In the genomic region with DNA sequence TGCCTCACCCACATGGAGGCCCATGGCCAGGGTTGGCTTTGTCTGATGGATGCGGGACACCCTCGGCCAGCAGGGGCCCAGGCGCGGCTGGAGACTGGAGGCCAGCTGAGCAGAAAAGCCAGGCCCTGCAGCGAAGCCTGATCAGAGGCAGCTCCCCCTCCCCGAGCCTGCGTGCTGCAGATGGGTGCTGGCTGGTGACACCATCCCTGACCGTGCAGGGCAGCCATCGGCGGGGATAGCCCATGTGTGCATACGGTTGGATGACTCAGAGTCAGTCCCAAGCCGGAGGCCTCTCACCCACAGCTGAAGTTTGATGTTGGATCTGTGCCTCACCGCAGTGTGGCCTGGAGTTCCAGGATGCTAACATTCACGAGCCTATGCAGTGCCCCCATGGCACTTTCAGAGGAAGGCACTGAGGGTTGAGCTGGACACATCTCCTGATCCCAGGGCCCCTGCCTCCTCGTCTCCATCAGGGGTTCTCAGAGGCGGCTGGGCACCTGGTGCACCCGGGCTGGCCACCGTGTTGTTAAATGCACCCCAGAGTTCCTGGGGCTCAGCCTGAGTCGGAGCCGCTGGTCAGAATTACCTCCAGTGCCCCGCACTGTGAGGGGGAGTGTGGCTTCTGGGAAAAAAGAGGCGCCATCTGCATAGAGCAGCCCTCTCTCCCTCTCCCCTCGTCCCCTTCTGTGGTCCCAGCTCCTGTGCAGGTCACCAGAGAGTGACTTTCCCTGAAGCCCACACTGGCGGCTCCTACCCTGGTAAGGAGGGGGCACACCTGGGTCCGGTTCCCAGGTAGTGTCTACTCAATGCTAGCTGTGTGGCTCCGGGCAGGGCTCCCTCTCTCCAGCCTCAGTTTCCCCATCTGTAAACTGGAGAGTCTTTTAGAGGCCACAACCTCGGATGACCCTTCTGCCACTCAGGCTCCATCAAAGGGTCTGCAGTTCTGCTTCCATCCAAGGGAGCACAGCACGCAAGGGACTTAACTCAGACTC, we compare ENCODE assay signal across 20 cellular contexts. TPM values are rescaled to one million over a fixed set of nuclear protein-coding genes. Genes with fewer than 3 reads are reported as not detected.
A peak's percentile ranks its signal among the peaks of the same experiment; 100 is the strongest.
DNase-seq lines count a peak whose midpoint lies in the region; ATAC-seq and TF ChIP-seq lines count a peak whose summit lies in the region.
"Had no signal": no experiment of that assay in that cellular context is flagged by ENCODE, and none has a peak within 500 bp of the region (broad histone marks: within the 10 kb centered on the region; RNA-seq: fewer than 3 reads in every experiment).

No MANE protein-coding gene starts in this region.

- H4K91ac ChIP-seq in IMR-90 (ENCODE audit: insufficient read depth, low read depth, low read length): no peak overlapping the region

- WGBS in IMR-90 (ENCODE audit: extremely low coverage in 2 of 2, insufficient read length in 1 of 2), 2 experiments: 73% methylated on average over 11 of the region's 28 CpGs; no CpG with 5 or more reads in 1 of the 2 experiments
- WGBS in SK-N-SH (ENCODE audit: low lambda C conversion rate): 79% methylated on average over 10 of the region's 28 CpGs
- WGBS in mammary epithelial cell (ENCODE audit: low coverage, missing lambda C conversion rate): 80% methylated on average over 23 of the region's 28 CpGs

- no peaks in the 10 kb centered on the region for H3K79me1 ChIP-seq in IMR-90 (ENCODE audit: low read depth in 1 of 2, low read length in 2 of 2)

- no peak overlapping the region for H3K18ac ChIP-seq in IMR-90 (ENCODE audit: low read depth, low read length)

- H3K9me3 ChIP-seq in BE2C (no peaks in the 10 kb centered on the region), IMR-90 (ENCODE audit: control insufficient read depth, insufficient read depth, low read length) (no peaks in the 10 kb centered on the region), SK-N-SH (no peaks in the 10 kb centered on the region), mammary epithelial cell (replicated peaks; ENCODE audit: insufficient read depth, low read length) (no peaks in the 10 kb centered on the region)
- H3K9me3 ChIP-seq: esophagus muscularis mucosa, tibial artery had no signal

- H3K9me3 Mint-ChIP-seq in stimulated activated memory B cell treated with anti-CD40 and anti-IgM and Interleukin-4, amounts not matched to agents 10 μg/mL and 1 μg/mL and 100 μg/mL, for 72 hours: no peaks in the 10 kb centered on the region
- H3K9me3 Mint-ChIP-seq: activated CD4-positive, alpha-beta T cell treated with anti-CD3 and anti-CD28 coated beads, Interleukin-2, amount 10 ng/mL, durations not matched to agents 24 days and 14 days had no signal

- no peaks in the 10 kb centered on the region for H3K27me3 ChIP-seq in BE2C
- H3K27me3 ChIP-seq in IMR-90 (ENCODE audit: control insufficient read depth, insufficient read depth, low read length): peaks cover 38% of the 10 kb centered on the region
- H3K27me3 ChIP-seq in SK-N-SH (ENCODE audit: insufficient read depth): no peaks in the 10 kb centered on the region; the same call in 1 of the 2 replicates
- peaks cover 5% of the 10 kb centered on the region for H3K27me3 ChIP-seq in mammary epithelial cell (ENCODE audit: insufficient read depth, low read length)

- H3K27ac ChIP-seq in IMR-90 (ENCODE audit: insufficient read depth, low read length) (no peak overlapping the region), SK-N-SH (ENCODE audit: low read depth in 2 of 2, low read length in 1 of 2) (no peak overlapping the region), mammary epithelial cell (ENCODE audit: insufficient read depth, low read depth, low read length) (no peak overlapping the region)
- H3K27ac ChIP-seq: esophagus muscularis mucosa, tibial artery had no signal

- TF ChIP-seq EP300 in SK-N-SH (IDR thresholded peaks at IDR 0.05; ENCODE audit: borderline replicate concordance in 1 of 2, low read depth in 1 of 2, low read length in 1 of 2): no peak

- no peak overlapping the region for H2BK15ac ChIP-seq in IMR-90 (ENCODE audit: low read depth, low read length)

- H3K79me2 ChIP-seq in SK-N-SH (ENCODE audit: insufficient read depth) (no peaks in the 10 kb centered on the region), mammary epithelial cell (ENCODE audit: insufficient read depth, low read length) (no peaks in the 10 kb centered on the region)

- H3F3A ChIP-seq in SK-N-SH (replicated peaks; ENCODE audit: insufficient read depth): no peaks in the 10 kb centered on the region

- H3K36me3 ChIP-seq in BE2C: no peaks in the 10 kb centered on the region
- H3K36me3 ChIP-seq in IMR-90 (ENCODE audit: control insufficient read depth, insufficient read depth, low read length): no peaks in the 10 kb centered on the region
- no peaks in the 10 kb centered on the region for H3K36me3 ChIP-seq in SK-N-SH (replicated peaks in 1 of 2; ENCODE audit: control insufficient read depth in 1 of 2, insufficient read depth in 2 of 2, low read length in 1 of 2)
- H3K36me3 ChIP-seq in mammary epithelial cell (ENCODE audit: insufficient read depth, low read length): no peaks in the 10 kb centered on the region
- H3K36me3 ChIP-seq: esophagus muscularis mucosa, tibial artery had no signal

- H4K20me1 ChIP-seq in IMR-90 (ENCODE audit: insufficient read depth, low read length): no peaks in the 10 kb centered on the region
- no peaks in the 10 kb centered on the region for H4K20me1 ChIP-seq in SK-N-SH (ENCODE audit: insufficient read depth)
- H4K20me1 ChIP-seq in mammary epithelial cell (ENCODE audit: insufficient read depth, low read length): no peaks in the 10 kb centered on the region

- POLR2A ChIA-PET in IMR-90 (lab: Charles Lee; ENCODE audit: unreplicated experiment) (no interaction called here), SK-N-SH (lab: Yijun Ruan, JAX) (interaction anchor here (0.9 kb wide), 1 partner anchor 236 kb away, joined by 4 read pairs; no protein-coding TSS in a partner anchor)

- no peak for ATAC-seq in IMR-90 (ENCODE audit: low read depth)
- no peak for ATAC-seq in stimulated activated memory B cell treated with anti-CD40 and anti-IgM and Interleukin-4, amounts not matched to agents 10 μg/mL and 1 μg/mL and 100 μg/mL, for 72 hours

- no peak overlapping the region for H3K4me3 ChIP-seq in BE2C (ENCODE audit: low read depth, low read length)
- H3K4me3 ChIP-seq in IMR-90 (ENCODE audit: insufficient read depth, low read depth, low read length): no peak overlapping the region
- H3K4me3 ChIP-seq in cardiac fibroblast (replicated peaks in 1 of 2; ENCODE audit: low read depth in 2 of 2, low read length in 2 of 2): no peak overlapping the region
- no peak overlapping the region for H3K4me3 ChIP-seq in SK-N-SH (ENCODE audit: low read depth in 2 of 2, low read length in 1 of 2)
- H3K4me3 ChIP-seq in mammary epithelial cell (replicated peaks in 1 of 3; ENCODE audit: insufficient read depth in 1 of 3, low read depth in 2 of 3, low read length in 3 of 3): no peak overlapping the region
- H3K4me3 ChIP-seq: esophagus muscularis mucosa, tibial artery had no signal

- no peak overlapping the region for H3K14ac ChIP-seq in IMR-90 (replicated peaks; ENCODE audit: low read depth, low read length)

- no peak overlapping the region for H2BK5ac ChIP-seq in IMR-90 (ENCODE audit: low read depth, low read length, poor library complexity, severe bottlenecking)

- no peak overlapping the region for H3K23ac ChIP-seq in IMR-90 (ENCODE audit: low read depth, low read length)

- intact Hi-C loops in IMR-90 (cut with micrococcal nuclease): loop anchor here (1.0 kb wide), 2 partner anchors 29 to 325 kb away; no protein-coding TSS in a partner anchor
- intact Hi-C loops in posterior vena cava (cut with DNase I): no loop called here
- intact Hi-C loops in mammary epithelial cell (cut with micrococcal nuclease): loop anchor here (1.0 to 5.0 kb wide), 5 partner anchors 29 to 779 kb away; a partner anchor contains a TSS

- H3K36me3 Mint-ChIP-seq in stimulated activated memory B cell treated with anti-CD40 and anti-IgM and Interleukin-4, amounts not matched to agents 10 μg/mL and 1 μg/mL and 100 μg/mL, for 72 hours: no peaks in the 10 kb centered on the region
- H3K36me3 Mint-ChIP-seq: brain; CD4-positive, CD25-positive, alpha-beta regulatory T cell had no signal

- H2BK120ac ChIP-seq in IMR-90 (ENCODE audit: low read depth, low read length): no peak overlapping the region

- H3K56ac ChIP-seq in IMR-90 (ENCODE audit: extremely low read depth, insufficient read depth, low read length): no peak overlapping the region

- no peaks in the 10 kb centered on the region for H3K9me2 ChIP-seq in SK-N-SH

- no peak overlapping the region for H3K9ac ChIP-seq in IMR-90 (ENCODE audit: low read depth, low read length)
- no peak overlapping the region for H3K9ac ChIP-seq in SK-N-SH
- no peak overlapping the region for H3K9ac ChIP-seq in mammary epithelial cell (ENCODE audit: insufficient read depth, low read length)

- H3K4me1 ChIP-seq in BE2C (peaks cover 5% of the 10 kb centered on the region), IMR-90 (ENCODE audit: control insufficient read depth, insufficient read depth, low read length) (peaks cover 6% of the 10 kb centered on the region; the same call in 1 of the 2 replicates), SK-N-SH (ENCODE audit: control insufficient read depth in 1 of 2, insufficient read depth in 2 of 2, low read depth in 1 of 2, low read length in 1 of 2) (peaks cover 0 to 19% of the 10 kb centered on the region in 2 experiments; a peak in 1 of 4 replicates), mammary epithelial cell (ENCODE audit: insufficient read depth, low read length) (no peaks in the 10 kb centered on the region)
- H3K4me1 ChIP-seq: tibial artery had no signal

- peak; percentile 35 for DNase-seq in BE2C
- DNase-seq in IMR-90: peak; percentile 41
- DNase-seq in cardiac fibroblast (ENCODE audit: low read depth in 2 of 2): peak; percentile 9 to 17
- DNase-seq in posterior vena cava (ENCODE audit: low spot score): peak; percentile 77
- DNase-seq in SK-N-SH: no peak
- no peak for DNase-seq in mammary epithelial cell
- DNase-seq in AG08396 (ENCODE audit: low spot score): no peak
- DNase-seq: effector CD8-positive, alpha-beta T cell; GF-D8; Right ventricle myocardium superior; stimulated activated CD4-positive, alpha-beta T cell treated with anti-CD3 and anti-CD28 coated beads, Interleukin-4, amount 100 ng/mL, for 1 hour; tibial artery had no signal

- H3K4ac ChIP-seq in IMR-90 (ENCODE audit: low read depth, low read length): no peak overlapping the region

- no peaks in the 10 kb centered on the region for H3K9me1 ChIP-seq in IMR-90 (ENCODE audit: insufficient read depth, low read length)

- no peak for TF ChIP-seq RAD21 in IMR-90 (IDR thresholded peaks at IDR 0.05; ENCODE audit: low read length)
- TF ChIP-seq RAD21 in SK-N-SH (IDR thresholded peaks at IDR 0.05; ENCODE audit: low read length): no peak

- in situ Hi-C loops in IMR-90 (cut with MboI; ENCODE audit: low sequenced_read_pairs): loop anchor here (10.0 kb wide), 1 partner anchor 335 kb away; no protein-coding TSS in a partner anchor
- in situ Hi-C loops in mammary epithelial cell (cut with MboI; ENCODE audit: low sequenced_read_pairs in 2 of 2): loop anchor here (25.0 kb wide), 1 partner anchor 327 kb away; no protein-coding TSS in a partner anchor

- no peak overlapping the region for H3K4me3 Mint-ChIP-seq in stimulated activated memory B cell treated with anti-CD40 and anti-IgM and Interleukin-4, amounts not matched to agents 10 μg/mL and 1 μg/mL and 100 μg/mL, for 72 hours
- H3K4me3 Mint-ChIP-seq: activated CD4-positive, alpha-beta T cell treated with anti-CD3 and anti-CD28 coated beads, Interleukin-2, amount 10 ng/mL, durations not matched to agents 24 days and 14 days; brain; CD4-positive, CD25-positive, alpha-beta regulatory T cell had no signal

- H2AFZ ChIP-seq in IMR-90 (replicated peaks; ENCODE audit: low read length, poor library complexity) (no peak overlapping the region), SK-N-SH (ENCODE audit: low read depth) (no peak overlapping the region), mammary epithelial cell (ENCODE audit: low read depth, low read length) (no peak overlapping the region)

- CTCF ChIA-PET in IMR-90 (lab: Yijun Ruan, JAX) (interaction anchor here (0.9 to 1.4 kb wide), 5 partner anchors 13 to 778 kb away, joined by 3 to 8 read pairs (median 4); no protein-coding TSS in a partner anchor), SK-N-SH (lab: Yijun Ruan, JAX) (interaction anchor here (0.6 to 5.4 kb wide), 50 partner anchors 10 to 826 kb away, joined by 3 to 71 read pairs (median 5); a partner anchor contains a TSS), mammary epithelial cell (lab: Charles Lee; ENCODE audit: low non-redundant PET) (interaction anchor here (0.5 to 1.4 kb wide), 2 partner anchors 224 to 326 kb away, joined by 5 to 13 read pairs; no protein-coding TSS in a partner anchor)

- no peak overlapping the region for H2BK20ac ChIP-seq in IMR-90 (ENCODE audit: low read depth, low read length)

- dilution Hi-C loops in IMR-90 (cut with HindIII; ENCODE audit: low sequenced_read_pairs, unreplicated experiment) (no loop called here), mammary epithelial cell (cut with HindIII; ENCODE audit: low sequenced_read_pairs) (no loop called here)

- no peak overlapping the region for H4K5ac ChIP-seq in IMR-90 (ENCODE audit: low read depth, low read length)

- no peak overlapping the region for H3K27ac Mint-ChIP-seq in stimulated activated memory B cell treated with anti-CD40 and anti-IgM and Interleukin-4, amounts not matched to agents 10 μg/mL and 1 μg/mL and 100 μg/mL, for 72 hours
- H3K27ac Mint-ChIP-seq: activated CD4-positive, alpha-beta T cell treated with anti-CD3 and anti-CD28 coated beads, Interleukin-2, amount 10 ng/mL, durations not matched to agents 24 days and 14 days; activated T-helper 2 cell treated with anti-CD3 and anti-CD28 coated beads, Interferon-gamma antibody, Interleukin-2, Interleukin-4, amounts not matched to agents 10 μg/mL and 5 μg/mL and 100 μg/mL, durations not matched to agents 14 hours and 24 hours and 36 hours; CD4-positive, CD25-positive, alpha-beta regulatory T cell had no signal

- no peak overlapping the region for H2AK9ac ChIP-seq in IMR-90 (replicated peaks; ENCODE audit: low read depth, low read length, poor library complexity)

- H4K8ac ChIP-seq in IMR-90 (ENCODE audit: low read depth in 2 of 2, low read length in 2 of 2): no peak overlapping the region

- TF ChIP-seq CTCF in BE2C (IDR thresholded peaks at IDR 0.05; ENCODE audit: low read depth, low read length) (no peak), IMR-90 (conservative IDR thresholded peaks at IDR 0.05; ENCODE audit: low read depth, low read length) (no peak), cardiac fibroblast (IDR thresholded peaks at IDR 0.05; ENCODE audit: low read depth, low read length) (no peak), SK-N-SH (IDR thresholded peaks at IDR 0.05) (no peak), mammary epithelial cell (conservative IDR thresholded peaks at IDR 0.05 in 1 of 2, IDR thresholded peaks at IDR 0.05 in 1 of 2; ENCODE audit: extremely low read depth in 1 of 2, insufficient read depth in 1 of 2, low read depth in 1 of 2, low read length in 2 of 2) (no peak)

- peaks cover 45% of the 10 kb centered on the region for H3K27me3 Mint-ChIP-seq in stimulated activated memory B cell treated with anti-CD40 and anti-IgM and Interleukin-4, amounts not matched to agents 10 μg/mL and 1 μg/mL and 100 μg/mL, for 72 hours

- H3K4me1 Mint-ChIP-seq in stimulated activated memory B cell treated with anti-CD40 and anti-IgM and Interleukin-4, amounts not matched to agents 10 μg/mL and 1 μg/mL and 100 μg/mL, for 72 hours: no peaks in the 10 kb centered on the region
- H3K4me1 Mint-ChIP-seq: activated CD4-positive, alpha-beta T cell treated with anti-CD3 and anti-CD28 coated beads, Interleukin-2, amount 10 ng/mL, durations not matched to agents 24 days and 14 days; CD4-positive, CD25-positive, alpha-beta regulatory T cell had no signal

- no peak overlapping the region for H2AK5ac ChIP-seq in IMR-90 (ENCODE audit: low read depth, low read length)

- TF ChIP-seq POLR2A in IMR-90 (IDR thresholded peaks at IDR 0.05; ENCODE audit: low read depth, low read length): no peak

- BruUV-seq in IMR-90 (replicated peaks; lab: Mats Ljungman, UMichigan): no TSS peak
- BruUV-seq in mammary epithelial cell (replicated peaks; lab: Mats Ljungman, UMichigan): no TSS peak

- H3K4me2 ChIP-seq in IMR-90 (ENCODE audit: low read depth, low read length) (no peak overlapping the region), SK-N-SH (no peak overlapping the region), mammary epithelial cell (ENCODE audit: insufficient read depth, low read depth, low read length) (no peak overlapping the region)

RNA-seq across cellular contexts. Expression of a gene that starts 19.4 kb away (rescaled TPM):
- 158 TPM for polyA plus RNA-seq in BE2C (2012; ENCODE audit: insufficient read depth, insufficient read length, low read depth)
- total RNA-seq in IMR-90 (2012; rRNA removed) (under 0.01 TPM in 1 of 2 replicates, not detected in the other), posterior vena cava (under 1 TPM; 0.37 to 0.57 TPM), mammary epithelial cell (under 1 TPM in 1 of 2 donors, not detected in 1; under 0.01 TPM)
- polyA plus RNA-seq in IMR-90 (2012; rRNA removed) (not detected in 2 replicates), SK-N-SH (2012; rRNA removed) (0.21 and 0.32 TPM in 2 replicates), mammary epithelial cell (not detected)
- polyA plus RNA-seq in IMR-90 (2012; cell fraction: cytosol; rRNA removed): not detected in 2 replicates
- polyA plus RNA-seq in IMR-90 (2012; cell fraction: nucleus; rRNA removed; ENCODE audit: low replicate concordance): 0.01 TPM in 2 replicates
- 0.32 and 0.37 TPM in 2 replicates for polyA plus RNA-seq in SK-N-SH (2012; cell fraction: cytosol; rRNA removed)
- 0.56 and 1.3 TPM in 2 replicates for polyA plus RNA-seq in SK-N-SH (2012; cell fraction: nucleus; rRNA removed)
- polyA minus RNA-seq in mammary epithelial cell: not detected
- total RNA-seq: CD4-positive, CD25-positive, alpha-beta regulatory T cell had no signal
- polyA plus RNA-seq: CD4-positive, CD25-positive, alpha-beta regulatory T cell had no signal

RNA-seq across cellular contexts. Expression of a gene that starts 29.2 kb away (rescaled TPM):
- polyA plus RNA-seq in BE2C (2012; ENCODE audit: insufficient read depth, insufficient read length, low read depth): not detected
- total RNA-seq in IMR-90 (2012; rRNA removed): not detected in 2 replicates
- polyA plus RNA-seq in IMR-90 (2012; rRNA removed): not detected in 2 replicates
- polyA plus RNA-seq in IMR-90 (2012; cell fraction: cytosol; rRNA removed): not detected in 2 replicates
- not detected in 2 replicates for polyA plus RNA-seq in IMR-90 (2012; cell fraction: nucleus; rRNA removed; ENCODE audit: low replicate concordance)
- not detected for total RNA-seq in posterior vena cava
- not detected in 2 replicates for polyA plus RNA-seq in SK-N-SH (2012; rRNA removed)
- polyA plus RNA-seq in SK-N-SH (2012; cell fraction: cytosol; rRNA removed): not detected in 2 replicates
- not detected in 2 replicates for polyA plus RNA-seq in SK-N-SH (2012; cell fraction: nucleus; rRNA removed)
- not detected for total RNA-seq in mammary epithelial cell
- polyA plus RNA-seq in mammary epithelial cell: not detected
- polyA minus RNA-seq in mammary epithelial cell: not detected
- total RNA-seq: activated CD4-positive, alpha-beta T cell treated with anti-CD3 and anti-CD28 coated beads, Interleukin-2, amount 10 ng/mL, durations not matched to agents 24 days and 14 days; activated T-helper 2 cell treated with anti-CD3 and anti-CD28 coated beads, Interferon-gamma antibody, Interleukin-2, Interleukin-4, amounts not matched to agents 10 μg/mL and 5 μg/mL and 100 μg/mL, durations not matched to agents 14 hours and 24 hours and 36 hours; CD4-positive, CD25-positive, alpha-beta regulatory T cell; esophagus muscularis mucosa; lung microvascular endothelial cell; Right ventricle myocardium superior; T-helper 1 cell treated with Interleukin-12 subunit alpha and Interleukin-12 subunit beta and Interleukin-4 antibody, amounts not matched to agents 30 ng/mL and 1 ng/mL, for 36 hours had no signal
- polyA plus RNA-seq: CD4-positive, CD25-positive, alpha-beta regulatory T cell had no signal

RNA-seq across cellular contexts. Expression of a gene that starts 56.5 kb away (rescaled TPM):
- polyA plus RNA-seq in BE2C (2012; ENCODE audit: insufficient read depth, insufficient read length, low read depth): not detected
- total RNA-seq in IMR-90 (2012; rRNA removed): not detected in 2 replicates
- polyA plus RNA-seq in IMR-90 (2012; rRNA removed): not detected in 2 replicates
- not detected in 2 replicates for polyA plus RNA-seq in IMR-90 (2012; cell fraction: cytosol; rRNA removed)
- 0.02 TPM in 1 of 2 replicates, not detected in the other for polyA plus RNA-seq in IMR-90 (2012; cell fraction: nucleus; rRNA removed; ENCODE audit: low replicate concordance)
- not detected for total RNA-seq in posterior vena cava
- not detected in 2 replicates for polyA plus RNA-seq in SK-N-SH (2012; rRNA removed)
- polyA plus RNA-seq in SK-N-SH (2012; cell fraction: cytosol; rRNA removed): not detected in 2 replicates
- not detected in 2 replicates for polyA plus RNA-seq in SK-N-SH (2012; cell fraction: nucleus; rRNA removed)
- total RNA-seq in mammary epithelial cell: under 1 TPM; 0.14 to 0.17 TPM
- 0.29 TPM for polyA plus RNA-seq in mammary epithelial cell
- polyA minus RNA-seq in mammary epithelial cell: not detected
- total RNA-seq: activated CD4-positive, alpha-beta T cell treated with anti-CD3 and anti-CD28 coated beads, Interleukin-2, amount 10 ng/mL, durations not matched to agents 24 days and 14 days; activated T-helper 2 cell treated with anti-CD3 and anti-CD28 coated beads, Interferon-gamma antibody, Interleukin-2, Interleukin-4, amounts not matched to agents 10 μg/mL and 5 μg/mL and 100 μg/mL, durations not matched to agents 14 hours and 24 hours and 36 hours; CD4-positive, CD25-positive, alpha-beta regulatory T cell; lung microvascular endothelial cell; Right ventricle myocardium superior; T-helper 1 cell treated with Interleukin-12 subunit alpha and Interleukin-12 subunit beta and Interleukin-4 antibody, amounts not matched to agents 30 ng/mL and 1 ng/mL, for 36 hours had no signal
- polyA plus RNA-seq: CD4-positive, CD25-positive, alpha-beta regulatory T cell had no signal

Comparison
In these comparisons a context has a peak if more than half of its experiments do, and no peak if none do; other contexts are left out.
1. DNase-seq: peak in BE2C (single experiment), IMR-90 (single experiment), cardiac fibroblast (2 of 2) and posterior vena cava (single experiment); none in SK-N-SH (single experiment), mammary epithelial cell (single experiment) and AG08396 (single experiment).
2. intact Hi-C loops: an anchor here in IMR-90 (1.0 kb wide) and mammary epithelial cell (1.0 to 5.0 kb wide); none called in posterior vena cava.